34 cellular contexts compared by ENCODE assay signal in the genomic region with DNA sequence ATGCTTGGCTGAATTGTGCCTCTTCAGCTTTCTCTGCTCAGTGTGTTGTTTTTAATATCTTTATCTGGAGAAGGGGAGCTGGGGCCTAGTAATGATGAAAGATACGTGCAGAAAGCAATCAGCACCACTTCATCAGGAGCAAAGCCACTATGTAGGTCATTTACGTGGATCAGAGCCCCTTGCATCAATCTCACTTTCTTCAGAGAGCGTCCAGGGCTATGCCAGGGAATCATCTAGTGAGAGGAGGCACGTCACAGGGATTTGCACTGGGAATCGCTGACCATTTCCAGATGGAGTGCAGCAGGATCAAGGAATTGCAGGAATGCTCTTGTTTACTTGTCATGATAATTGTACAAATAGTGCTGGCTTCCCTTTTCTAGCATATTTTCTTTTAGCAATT.
A peak's percentile ranks its signal among the peaks of the same experiment; 100 is the strongest.
DNase-seq lines count a peak whose midpoint lies in the region; ATAC-seq and TF ChIP-seq lines count a peak whose summit lies in the region.
"Had no signal": no experiment of that assay in that cellular context is flagged by ENCODE, and none has a peak within 500 bp of the region (broad histone marks: within the 10 kb centered on the region; RNA-seq: fewer than 3 reads in every experiment).

No MANE protein-coding gene starts in this region.

- H3K4me3 ChIP-seq in right cardiac atrium (ENCODE audit: low read length), result no peak overlapping the region
- H3K4me3 ChIP-seq in mesodermal cell (ENCODE audit: extremely low read depth, insufficient read depth, low read length, poor library complexity, severe bottlenecking), result no peak overlapping the region
- no peak overlapping the region for H3K4me3 ChIP-seq in ascending aorta
- H3K4me3 ChIP-seq: gastrocnemius medialis, right lobe of liver, tibial nerve had no signal

- H3K4me1 ChIP-seq in right cardiac atrium (ENCODE audit: control insufficient read depth, insufficient read depth, low read length) (no peaks in the 10 kb centered on the region), mesodermal cell (ENCODE audit: control insufficient read depth, insufficient read depth, low read length, poor library complexity, severe bottlenecking) (no peaks in the 10 kb centered on the region), ascending aorta (no peaks in the 10 kb centered on the region)
- H3K4me1 ChIP-seq: gastrocnemius medialis, right lobe of liver, tibial nerve had no signal

- 30% methylated on average over 5 of the region's 5 CpGs for WGBS in right cardiac atrium
- 81 to 95% methylated on average over 3 to 4 of the region's 5 CpGs for WGBS in mesodermal cell (ENCODE audit: insufficient coverage in 2 of 2), 2 experiments

- H3K27me3 ChIP-seq in right cardiac atrium (ENCODE audit: control insufficient read depth, insufficient read depth) (no peaks in the 10 kb centered on the region), ascending aorta (no peaks in the 10 kb centered on the region)
- H3K27me3 ChIP-seq: gastrocnemius medialis, neutrophil, right lobe of liver, tibial nerve had no signal

- no peak for DNase-seq in Right ventricle myocardium superior
- DNase-seq in right cardiac atrium, result no peak
- DNase-seq in fibroblast of peridontal ligament (ENCODE audit: extremely low read depth), result peak; percentile 16
- no peak for DNase-seq in activated T-cell treated with anti-CD3 and anti-CD28 coated beads, Interleukin-2, amount 50 U/mL, for 48 hours
- no peak for DNase-seq in NCI-H128 (lab: John Stamatoyannopoulos, UW; ENCODE audit: unreplicated experiment)
- no peak for DNase-seq in ascending aorta (ENCODE audit: low spot score in 2 of 2)
- DNase-seq: activated CD4-positive, alpha-beta T cell treated with anti-CD3 and anti-CD28 coated beads, Interleukin-2, amount 50 U/mL, for 48 hours; activated CD4-positive, CD25-positive, alpha-beta regulatory T cell treated with anti-CD3 and anti-CD28 coated beads, Interleukin-2, amount 50 U/mL, for 72 hours; activated naive CD4-positive, alpha-beta T cell treated with Interleukin-2 at 50 U/mL for 16 hours; DMS 273 treated with DMSO at 0.1 percent for 48 hours; EL; gastrocnemius medialis; hypothalamus; immature natural killer cell; Karpas-422; naive B cell; NCI-H1417 treated with DMSO at 0.1 percent for 48 hours; NCI-H2081; NCI-H226; NCI-H526 treated with DMSO at 0.1 percent for 48 hours; NK-92 treated with Interleukin-12 subunit alpha and Interleukin-12 subunit beta, amount 100 ng/mL, for 24 hours; PC-3; right lobe of liver; stimulated activated CD4-positive, alpha-beta T cell treated with anti-CD3 and anti-CD28 coated beads, Interleukin-4, amount 100 ng/mL, for 24 hours; T-helper 2 cell had no signal

- no peaks in the 10 kb centered on the region for H3K36me3 ChIP-seq in mesodermal cell (ENCODE audit: control insufficient read depth, insufficient read depth, low read length)
- no peaks in the 10 kb centered on the region for H3K36me3 ChIP-seq in ascending aorta
- H3K36me3 ChIP-seq: gastrocnemius medialis, neutrophil, right lobe of liver, tibial nerve had no signal

- no peak for TF ChIP-seq CTCF in ascending aorta (IDR thresholded peaks at IDR 0.05)

- intact Hi-C loops in Right ventricle myocardium superior (cut with DNase I) (no loop called here), right cardiac atrium (cut with DNase I) (no loop called here), ascending aorta (cut with DNase I) (no loop called here)

- ATAC-seq in Right ventricle myocardium superior (ENCODE audit: poor library complexity), result peak; percentile 22
- ATAC-seq in right cardiac atrium, result no peak
- ATAC-seq in HG02981 (IDR thresholded peaks at IDR 0.05; ENCODE audit: unreplicated experiment), result no peak
- ATAC-seq: esophagus mucosa, gastrocnemius medialis, HepG2, PC-3, right lobe of liver, Right ventricle myocardium inferior, SK-N-SH treated with all-trans-retinoic acid at 6 μM for 48 hours had no signal

- H3K9me3 ChIP-seq in right cardiac atrium (ENCODE audit: control insufficient read depth, low read length), result no peaks in the 10 kb centered on the region
- H3K9me3 ChIP-seq in mesodermal cell (ENCODE audit: control insufficient read depth, low read length), result no peaks in the 10 kb centered on the region
- no peaks in the 10 kb centered on the region for H3K9me3 ChIP-seq in ascending aorta
- H3K9me3 ChIP-seq: gastrocnemius medialis, neutrophil, right lobe of liver, tibial nerve had no signal

- H3K27ac ChIP-seq in right cardiac atrium (ENCODE audit: low read length), result no peak overlapping the region
- peak overlapping the region; percentile 73 for H3K27ac ChIP-seq in mesodermal cell (ENCODE audit: low read depth, low read length, severe bottlenecking)
- no peak overlapping the region for H3K27ac ChIP-seq in ascending aorta
- H3K27ac ChIP-seq: 22Rv1, gastrocnemius medialis, neutrophil, right lobe of liver, tibial nerve had no signal
